ENCODE assay signal across 1 cellular context in the genomic region with DNA sequence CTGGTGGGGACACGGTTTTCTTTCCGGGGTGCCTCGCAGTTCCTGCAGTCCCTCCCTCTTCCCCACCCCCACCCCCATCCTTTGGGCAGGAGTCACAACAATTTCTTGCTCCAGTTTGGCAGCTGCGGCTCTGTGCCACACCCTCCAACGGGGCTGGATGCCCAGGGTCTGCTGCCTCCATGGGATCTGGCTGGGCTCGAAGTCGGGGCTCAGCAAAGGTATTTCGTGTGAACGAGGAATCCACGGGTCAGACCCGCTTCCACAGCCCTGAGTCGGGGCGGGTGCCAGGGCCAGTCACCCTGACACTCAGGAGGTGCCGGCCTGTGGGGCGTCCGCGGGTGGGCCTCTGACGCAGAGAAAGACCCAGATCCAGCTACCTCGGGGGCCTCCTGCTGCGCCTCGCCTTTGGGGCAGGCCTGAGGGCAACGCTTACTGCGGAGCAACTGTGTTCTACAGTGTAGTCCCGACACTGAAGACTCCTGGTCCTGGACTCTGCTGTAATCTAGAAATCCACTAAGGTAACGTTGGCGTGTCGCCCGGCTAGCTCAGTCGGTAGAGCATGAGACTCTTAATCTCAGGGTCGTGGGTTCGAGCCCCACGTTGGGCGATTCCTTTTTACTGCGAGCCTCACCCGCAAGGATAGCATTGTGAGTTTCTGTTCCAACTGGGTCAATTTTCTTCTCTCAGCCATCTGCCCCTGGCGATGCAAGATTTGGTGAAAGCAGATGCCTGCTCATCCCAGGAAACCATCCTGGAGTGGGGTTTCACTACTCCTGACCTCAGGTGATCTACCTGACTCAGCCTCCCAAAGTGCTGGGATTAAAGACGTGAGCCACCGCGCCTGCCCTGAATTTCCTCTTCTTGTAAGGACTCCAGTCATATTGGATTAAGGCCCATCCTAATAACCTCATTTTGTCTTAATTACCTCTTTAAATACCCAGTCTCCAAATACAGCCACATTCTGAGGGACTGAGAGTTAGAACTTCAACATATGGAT.
TF ChIP-seq lines count a peak whose summit lies in the region.

No MANE protein-coding gene starts in this region.

TF ChIP-seq in HepG2, 621 proteins besides CTCF, POLR2A, EP300 and RAD21 (continued from another document and continues in another):
- TF ChIP-seq CC2D1A (CRISPR knock-in tag; IDR thresholded peaks at IDR 0.05), result no peak
- TF ChIP-seq, protein P1, sequence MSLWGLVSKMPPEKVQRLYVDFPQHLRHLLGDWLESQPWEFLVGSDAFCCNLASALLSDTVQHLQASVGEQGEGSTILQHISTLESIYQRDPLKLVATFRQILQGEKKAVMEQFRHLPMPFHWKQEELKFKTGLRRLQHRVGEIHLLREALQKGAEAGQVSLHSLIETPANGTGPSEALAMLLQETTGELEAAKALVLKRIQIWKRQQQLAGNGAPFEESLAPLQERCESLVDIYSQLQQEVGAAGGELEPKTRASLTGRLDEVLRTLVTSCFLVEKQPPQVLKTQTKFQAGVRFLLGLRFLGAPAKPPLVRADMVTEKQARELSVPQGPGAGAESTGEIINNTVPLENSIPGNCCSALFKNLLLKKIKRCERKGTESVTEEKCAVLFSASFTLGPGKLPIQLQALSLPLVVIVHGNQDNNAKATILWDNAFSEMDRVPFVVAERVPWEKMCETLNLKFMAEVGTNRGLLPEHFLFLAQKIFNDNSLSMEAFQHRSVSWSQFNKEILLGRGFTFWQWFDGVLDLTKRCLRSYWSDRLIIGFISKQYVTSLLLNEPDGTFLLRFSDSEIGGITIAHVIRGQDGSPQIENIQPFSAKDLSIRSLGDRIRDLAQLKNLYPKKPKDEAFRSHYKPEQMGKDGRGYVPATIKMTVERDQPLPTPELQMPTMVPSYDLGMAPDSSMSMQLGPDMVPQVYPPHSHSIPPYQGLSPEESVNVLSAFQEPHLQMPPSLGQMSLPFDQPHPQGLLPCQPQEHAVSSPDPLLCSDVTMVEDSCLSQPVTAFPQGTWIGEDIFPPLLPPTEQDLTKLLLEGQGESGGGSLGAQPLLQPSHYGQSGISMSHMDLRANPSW (CRISPR knock-in tag; IDR thresholded peaks at IDR 0.05; ENCODE audit: borderline replicate concordance), result no peak
- no peak for TF ChIP-seq ZNF546 (CRISPR knock-in tag; conservative IDR thresholded peaks at IDR 0.05)
- TF ChIP-seq ZNF839 (CRISPR knock-in tag; IDR thresholded peaks at IDR 0.05; ENCODE audit: borderline replicate concordance), result no peak
- no peak; the same call in 1 of the 2 replicates for TF ChIP-seq FOSL2 (CRISPR knock-in tag; IDR thresholded peaks at IDR 0.05)
- no peak for TF ChIP-seq DNMT3B (CRISPR knock-in tag; conservative IDR thresholded peaks at IDR 0.05)
- no peak for TF ChIP-seq E2F5 (CRISPR knock-in tag; conservative IDR thresholded peaks at IDR 0.05)
- TF ChIP-seq SNAPC5 (CRISPR knock-in tag; IDR thresholded peaks at IDR 0.05; ENCODE audit: borderline replicate concordance), result no peak
- no peak for TF ChIP-seq ZBTB20 (CRISPR knock-in tag; IDR thresholded peaks at IDR 0.05; ENCODE audit: borderline replicate concordance, low read depth)
- no peak for TF ChIP-seq ELF3 (CRISPR knock-in tag; IDR thresholded peaks at IDR 0.05)
- TF ChIP-seq BRF2 (CRISPR knock-in tag; IDR thresholded peaks at IDR 0.05), result no peak
- peak; percentile 57; the same call in 1 of the 2 replicates for TF ChIP-seq SMAD3 (CRISPR knock-in tag; IDR thresholded peaks at IDR 0.05)
- TF ChIP-seq ZNF431 (CRISPR knock-in tag; IDR thresholded peaks at IDR 0.05; ENCODE audit: borderline replicate concordance, low read depth), result no peak
- TF ChIP-seq, protein P2, sequence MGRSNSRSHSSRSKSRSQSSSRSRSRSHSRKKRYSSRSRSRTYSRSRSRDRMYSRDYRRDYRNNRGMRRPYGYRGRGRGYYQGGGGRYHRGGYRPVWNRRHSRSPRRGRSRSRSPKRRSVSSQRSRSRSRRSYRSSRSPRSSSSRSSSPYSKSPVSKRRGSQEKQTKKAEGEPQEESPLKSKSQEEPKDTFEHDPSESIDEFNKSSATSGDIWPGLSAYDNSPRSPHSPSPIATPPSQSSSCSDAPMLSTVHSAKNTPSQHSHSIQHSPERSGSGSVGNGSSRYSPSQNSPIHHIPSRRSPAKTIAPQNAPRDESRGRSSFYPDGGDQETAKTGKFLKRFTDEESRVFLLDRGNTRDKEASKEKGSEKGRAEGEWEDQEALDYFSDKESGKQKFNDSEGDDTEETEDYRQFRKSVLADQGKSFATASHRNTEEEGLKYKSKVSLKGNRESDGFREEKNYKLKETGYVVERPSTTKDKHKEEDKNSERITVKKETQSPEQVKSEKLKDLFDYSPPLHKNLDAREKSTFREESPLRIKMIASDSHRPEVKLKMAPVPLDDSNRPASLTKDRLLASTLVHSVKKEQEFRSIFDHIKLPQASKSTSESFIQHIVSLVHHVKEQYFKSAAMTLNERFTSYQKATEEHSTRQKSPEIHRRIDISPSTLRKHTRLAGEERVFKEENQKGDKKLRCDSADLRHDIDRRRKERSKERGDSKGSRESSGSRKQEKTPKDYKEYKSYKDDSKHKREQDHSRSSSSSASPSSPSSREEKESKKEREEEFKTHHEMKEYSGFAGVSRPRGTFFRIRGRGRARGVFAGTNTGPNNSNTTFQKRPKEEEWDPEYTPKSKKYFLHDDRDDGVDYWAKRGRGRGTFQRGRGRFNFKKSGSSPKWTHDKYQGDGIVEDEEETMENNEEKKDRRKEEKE (IDR thresholded peaks at IDR 0.05), result no peak
- peak; percentile 26 for TF ChIP-seq ZEB1 (IDR thresholded peaks at IDR 0.05; ENCODE audit: insufficient replicate concordance, low read depth)
- TF ChIP-seq ZNF883 (CRISPR knock-in tag; IDR thresholded peaks at IDR 0.05; ENCODE audit: not compliant biosample characterization), result no peak
- no peak for TF ChIP-seq MYPOP (CRISPR knock-in tag; IDR thresholded peaks at IDR 0.05)
- no peak for TF ChIP-seq ZXDC (CRISPR knock-in tag; IDR thresholded peaks at IDR 0.05)
- TF ChIP-seq ZSCAN20 (CRISPR knock-in tag; IDR thresholded peaks at IDR 0.05; ENCODE audit: borderline replicate concordance), result peak; percentile 77; the same call in 1 of the 2 replicates
- TF ChIP-seq ZNF224 (CRISPR knock-in tag; IDR thresholded peaks at IDR 0.05), result no peak
- TF ChIP-seq RFX5 (IDR thresholded peaks at IDR 0.05; ENCODE audit: low read depth, low read length), result no peak
- TF ChIP-seq, protein P3, sequence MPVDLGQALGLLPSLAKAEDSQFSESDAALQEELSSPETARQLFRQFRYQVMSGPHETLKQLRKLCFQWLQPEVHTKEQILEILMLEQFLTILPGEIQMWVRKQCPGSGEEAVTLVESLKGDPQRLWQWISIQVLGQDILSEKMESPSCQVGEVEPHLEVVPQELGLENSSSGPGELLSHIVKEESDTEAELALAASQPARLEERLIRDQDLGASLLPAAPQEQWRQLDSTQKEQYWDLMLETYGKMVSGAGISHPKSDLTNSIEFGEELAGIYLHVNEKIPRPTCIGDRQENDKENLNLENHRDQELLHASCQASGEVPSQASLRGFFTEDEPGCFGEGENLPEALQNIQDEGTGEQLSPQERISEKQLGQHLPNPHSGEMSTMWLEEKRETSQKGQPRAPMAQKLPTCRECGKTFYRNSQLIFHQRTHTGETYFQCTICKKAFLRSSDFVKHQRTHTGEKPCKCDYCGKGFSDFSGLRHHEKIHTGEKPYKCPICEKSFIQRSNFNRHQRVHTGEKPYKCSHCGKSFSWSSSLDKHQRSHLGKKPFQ (CRISPR knock-in tag; IDR thresholded peaks at IDR 0.05; ENCODE audit: insufficient replicate concordance), result no peak
- TF ChIP-seq ARID4A (CRISPR knock-in tag; IDR thresholded peaks at IDR 0.05; ENCODE audit: borderline replicate concordance), result peak; percentile 15; the same call in 1 of the 2 replicates
- TF ChIP-seq UBTF (CRISPR knock-in tag; IDR thresholded peaks at IDR 0.05), result no peak
- no peak for TF ChIP-seq NR2C2 (CRISPR knock-in tag; IDR thresholded peaks at IDR 0.05; ENCODE audit: borderline replicate concordance)
- TF ChIP-seq ZNF10 (CRISPR knock-in tag; IDR thresholded peaks at IDR 0.05; ENCODE audit: borderline replicate concordance, low read depth), result no peak
